Comparison of ENCODE assay signal across 1 cellular context in genomic region chr2:10482460-10482859, GRCh38.
TF ChIP-seq lines count a peak whose summit lies in the region.

No MANE protein-coding gene starts in this region.

TF ChIP-seq in HepG2, 621 proteins besides CTCF, POLR2A, EP300 and RAD21 (continued from another document and continues in another):
- TF ChIP-seq, protein P1, sequence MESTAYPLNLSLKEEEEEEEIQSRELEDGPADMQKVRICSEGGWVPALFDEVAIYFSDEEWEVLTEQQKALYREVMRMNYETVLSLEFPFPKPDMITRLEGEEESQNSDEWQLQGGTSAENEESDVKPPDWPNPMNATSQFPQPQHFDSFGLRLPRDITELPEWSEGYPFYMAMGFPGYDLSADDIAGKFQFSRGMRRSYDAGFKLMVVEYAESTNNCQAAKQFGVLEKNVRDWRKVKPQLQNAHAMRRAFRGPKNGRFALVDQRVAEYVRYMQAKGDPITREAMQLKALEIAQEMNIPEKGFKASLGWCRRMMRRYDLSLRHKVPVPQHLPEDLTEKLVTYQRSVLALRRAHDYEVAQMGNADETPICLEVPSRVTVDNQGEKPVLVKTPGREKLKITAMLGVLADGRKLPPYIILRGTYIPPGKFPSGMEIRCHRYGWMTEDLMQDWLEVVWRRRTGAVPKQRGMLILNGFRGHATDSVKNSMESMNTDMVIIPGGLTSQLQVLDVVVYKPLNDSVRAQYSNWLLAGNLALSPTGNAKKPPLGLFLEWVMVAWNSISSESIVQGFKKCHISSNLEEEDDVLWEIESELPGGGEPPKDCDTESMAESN (CRISPR knock-in tag; conservative IDR thresholded peaks at IDR 0.05): no peak
- TF ChIP-seq ZNF672 (CRISPR knock-in tag; IDR thresholded peaks at IDR 0.05) (no peak), NFYB (CRISPR knock-in tag; IDR thresholded peaks at IDR 0.05) (no peak), CBX5 (CRISPR knock-in tag; IDR thresholded peaks at IDR 0.05; ENCODE audit: borderline replicate concordance) (peak; percentile 29; the same call in 1 of the 2 replicates), HDAC2 (CRISPR knock-in tag; IDR thresholded peaks at IDR 0.05) (0 out of 2 replicates have a peak, but pooled peaks have one; percentile 17), TCF7 (IDR thresholded peaks at IDR 0.05; ENCODE audit: low read depth) (no peak), SNAPC5 (CRISPR knock-in tag; IDR thresholded peaks at IDR 0.05; ENCODE audit: borderline replicate concordance) (no peak), KDM5A (IDR thresholded peaks at IDR 0.05; ENCODE audit: borderline replicate concordance, low read length) (no peak), CHD2 (IDR thresholded peaks at IDR 0.05; ENCODE audit: low read depth, low read length) (no peak), GLI4 (CRISPR knock-in tag; IDR thresholded peaks at IDR 0.05; ENCODE audit: borderline replicate concordance) (no peak), ZNF564 (CRISPR knock-in tag; IDR thresholded peaks at IDR 0.05) (no peak), NR1H2 (CRISPR knock-in tag; IDR thresholded peaks at IDR 0.05; ENCODE audit: borderline replicate concordance, low read depth) (no peak), ZNF260 (CRISPR knock-in tag; IDR thresholded peaks at IDR 0.05; ENCODE audit: borderline replicate concordance, low read depth) (no peak), SAP130 (CRISPR knock-in tag; IDR thresholded peaks at IDR 0.05; ENCODE audit: low read depth) (peak; percentile 39; the same call in 1 of the 2 replicates), RBM39 (IDR thresholded peaks at IDR 0.05; ENCODE audit: low read depth, low read length, poor library complexity, severe bottlenecking) (no peak), RCOR2 (CRISPR knock-in tag; IDR thresholded peaks at IDR 0.05) (no peak), ZNF281 (CRISPR knock-in tag; IDR thresholded peaks at IDR 0.05; ENCODE audit: borderline replicate concordance) (no peak), MIXL1 (CRISPR knock-in tag; IDR thresholded peaks at IDR 0.05) (peak; percentile 40; the same call in 1 of the 2 replicates), SOX13 (IDR thresholded peaks at IDR 0.05) (no peak), SOX13 (CRISPR knock-in tag; conservative IDR thresholded peaks at IDR 0.05 in 1 of 2, IDR thresholded peaks at IDR 0.05 in 1 of 2) (peak in 1 of 2 experiments; percentile 30; a peak in 1 of 4 replicates), RBFOX2 (IDR thresholded peaks at IDR 0.05; ENCODE audit: low read depth, low read length) (no peak), ZNF432 (CRISPR knock-in tag; IDR thresholded peaks at IDR 0.05; ENCODE audit: borderline replicate concordance) (no peak), CCAR2 (optimal IDR thresholded peaks at IDR 0.05; ENCODE audit: low read depth, low read length) (no peak), CENPT (CRISPR knock-in tag; IDR thresholded peaks at IDR 0.05; ENCODE audit: low read depth) (no peak), POGZ (CRISPR knock-in tag; IDR thresholded peaks at IDR 0.05) (no peak), SALL1 (CRISPR knock-in tag; IDR thresholded peaks at IDR 0.05) (peak; percentile 58; the same call in 1 of the 2 replicates), KMT2A (CRISPR knock-in tag; IDR thresholded peaks at IDR 0.05) (no peak), ZNF75D (CRISPR knock-in tag; IDR thresholded peaks at IDR 0.05; ENCODE audit: borderline replicate concordance) (no peak), ZNF781 (CRISPR knock-in tag; IDR thresholded peaks at IDR 0.05; ENCODE audit: borderline replicate concordance, not compliant biosample characterization) (no peak), ZNF639 (CRISPR knock-in tag; conservative IDR thresholded peaks at IDR 0.05) (no peak), ZNF569 (CRISPR knock-in tag; IDR thresholded peaks at IDR 0.05; ENCODE audit: borderline replicate concordance) (no peak), HNF4A (CRISPR knock-in tag; IDR thresholded peaks at IDR 0.05) (no peak), HOXA5 (CRISPR knock-in tag; IDR thresholded peaks at IDR 0.05) (0 out of 2 replicates have a peak, but pooled peaks have one; percentile 51), ZNF563 (CRISPR knock-in tag; IDR thresholded peaks at IDR 0.05) (no peak), ZNF292 (CRISPR knock-in tag; IDR thresholded peaks at IDR 0.05; ENCODE audit: borderline replicate concordance, low read depth) (no peak), XRCC5 (optimal IDR thresholded peaks at IDR 0.05; ENCODE audit: low read length) (peak; percentile 31)
- TF ChIP-seq, protein P2, sequence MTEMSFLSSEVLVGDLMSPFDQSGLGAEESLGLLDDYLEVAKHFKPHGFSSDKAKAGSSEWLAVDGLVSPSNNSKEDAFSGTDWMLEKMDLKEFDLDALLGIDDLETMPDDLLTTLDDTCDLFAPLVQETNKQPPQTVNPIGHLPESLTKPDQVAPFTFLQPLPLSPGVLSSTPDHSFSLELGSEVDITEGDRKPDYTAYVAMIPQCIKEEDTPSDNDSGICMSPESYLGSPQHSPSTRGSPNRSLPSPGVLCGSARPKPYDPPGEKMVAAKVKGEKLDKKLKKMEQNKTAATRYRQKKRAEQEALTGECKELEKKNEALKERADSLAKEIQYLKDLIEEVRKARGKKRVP (CRISPR knock-in tag; IDR thresholded peaks at IDR 0.05): no peak
- TF ChIP-seq, protein P3, sequence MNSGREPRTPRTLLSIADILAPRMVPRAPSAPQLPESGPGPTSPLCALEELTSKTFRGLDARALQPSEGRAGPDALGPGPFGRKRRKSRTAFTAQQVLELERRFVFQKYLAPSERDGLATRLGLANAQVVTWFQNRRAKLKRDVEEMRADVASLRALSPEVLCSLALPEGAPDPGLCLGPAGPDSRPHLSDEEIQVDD (CRISPR knock-in tag; IDR thresholded peaks at IDR 0.05; ENCODE audit: borderline replicate concordance): no peak
- TF ChIP-seq, protein P4, sequence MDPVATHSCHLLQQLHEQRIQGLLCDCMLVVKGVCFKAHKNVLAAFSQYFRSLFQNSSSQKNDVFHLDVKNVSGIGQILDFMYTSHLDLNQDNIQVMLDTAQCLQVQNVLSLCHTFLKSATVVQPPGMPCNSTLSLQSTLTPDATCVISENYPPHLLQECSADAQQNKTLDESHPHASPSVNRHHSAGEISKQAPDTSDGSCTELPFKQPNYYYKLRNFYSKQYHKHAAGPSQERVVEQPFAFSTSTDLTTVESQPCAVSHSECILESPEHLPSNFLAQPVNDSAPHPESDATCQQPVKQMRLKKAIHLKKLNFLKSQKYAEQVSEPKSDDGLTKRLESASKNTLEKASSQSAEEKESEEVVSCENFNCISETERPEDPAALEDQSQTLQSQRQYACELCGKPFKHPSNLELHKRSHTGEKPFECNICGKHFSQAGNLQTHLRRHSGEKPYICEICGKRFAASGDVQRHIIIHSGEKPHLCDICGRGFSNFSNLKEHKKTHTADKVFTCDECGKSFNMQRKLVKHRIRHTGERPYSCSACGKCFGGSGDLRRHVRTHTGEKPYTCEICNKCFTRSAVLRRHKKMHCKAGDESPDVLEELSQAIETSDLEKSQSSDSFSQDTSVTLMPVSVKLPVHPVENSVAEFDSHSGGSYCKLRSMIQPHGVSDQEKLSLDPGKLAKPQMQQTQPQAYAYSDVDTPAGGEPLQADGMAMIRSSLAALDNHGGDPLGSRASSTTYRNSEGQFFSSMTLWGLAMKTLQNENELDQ (CRISPR knock-in tag; IDR thresholded peaks at IDR 0.05; ENCODE audit: borderline replicate concordance): no peak
- TF ChIP-seq, protein P5, sequence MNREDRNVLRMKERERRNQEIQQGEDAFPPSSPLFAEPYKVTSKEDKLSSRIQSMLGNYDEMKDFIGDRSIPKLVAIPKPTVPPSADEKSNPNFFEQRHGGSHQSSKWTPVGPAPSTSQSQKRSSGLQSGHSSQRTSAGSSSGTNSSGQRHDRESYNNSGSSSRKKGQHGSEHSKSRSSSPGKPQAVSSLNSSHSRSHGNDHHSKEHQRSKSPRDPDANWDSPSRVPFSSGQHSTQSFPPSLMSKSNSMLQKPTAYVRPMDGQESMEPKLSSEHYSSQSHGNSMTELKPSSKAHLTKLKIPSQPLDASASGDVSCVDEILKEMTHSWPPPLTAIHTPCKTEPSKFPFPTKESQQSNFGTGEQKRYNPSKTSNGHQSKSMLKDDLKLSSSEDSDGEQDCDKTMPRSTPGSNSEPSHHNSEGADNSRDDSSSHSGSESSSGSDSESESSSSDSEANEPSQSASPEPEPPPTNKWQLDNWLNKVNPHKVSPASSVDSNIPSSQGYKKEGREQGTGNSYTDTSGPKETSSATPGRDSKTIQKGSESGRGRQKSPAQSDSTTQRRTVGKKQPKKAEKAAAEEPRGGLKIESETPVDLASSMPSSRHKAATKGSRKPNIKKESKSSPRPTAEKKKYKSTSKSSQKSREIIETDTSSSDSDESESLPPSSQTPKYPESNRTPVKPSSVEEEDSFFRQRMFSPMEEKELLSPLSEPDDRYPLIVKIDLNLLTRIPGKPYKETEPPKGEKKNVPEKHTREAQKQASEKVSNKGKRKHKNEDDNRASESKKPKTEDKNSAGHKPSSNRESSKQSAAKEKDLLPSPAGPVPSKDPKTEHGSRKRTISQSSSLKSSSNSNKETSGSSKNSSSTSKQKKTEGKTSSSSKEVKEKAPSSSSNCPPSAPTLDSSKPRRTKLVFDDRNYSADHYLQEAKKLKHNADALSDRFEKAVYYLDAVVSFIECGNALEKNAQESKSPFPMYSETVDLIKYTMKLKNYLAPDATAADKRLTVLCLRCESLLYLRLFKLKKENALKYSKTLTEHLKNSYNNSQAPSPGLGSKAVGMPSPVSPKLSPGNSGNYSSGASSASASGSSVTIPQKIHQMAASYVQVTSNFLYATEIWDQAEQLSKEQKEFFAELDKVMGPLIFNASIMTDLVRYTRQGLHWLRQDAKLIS (CRISPR knock-in tag; IDR thresholded peaks at IDR 0.05): no peak
- TF ChIP-seq, protein P6, sequence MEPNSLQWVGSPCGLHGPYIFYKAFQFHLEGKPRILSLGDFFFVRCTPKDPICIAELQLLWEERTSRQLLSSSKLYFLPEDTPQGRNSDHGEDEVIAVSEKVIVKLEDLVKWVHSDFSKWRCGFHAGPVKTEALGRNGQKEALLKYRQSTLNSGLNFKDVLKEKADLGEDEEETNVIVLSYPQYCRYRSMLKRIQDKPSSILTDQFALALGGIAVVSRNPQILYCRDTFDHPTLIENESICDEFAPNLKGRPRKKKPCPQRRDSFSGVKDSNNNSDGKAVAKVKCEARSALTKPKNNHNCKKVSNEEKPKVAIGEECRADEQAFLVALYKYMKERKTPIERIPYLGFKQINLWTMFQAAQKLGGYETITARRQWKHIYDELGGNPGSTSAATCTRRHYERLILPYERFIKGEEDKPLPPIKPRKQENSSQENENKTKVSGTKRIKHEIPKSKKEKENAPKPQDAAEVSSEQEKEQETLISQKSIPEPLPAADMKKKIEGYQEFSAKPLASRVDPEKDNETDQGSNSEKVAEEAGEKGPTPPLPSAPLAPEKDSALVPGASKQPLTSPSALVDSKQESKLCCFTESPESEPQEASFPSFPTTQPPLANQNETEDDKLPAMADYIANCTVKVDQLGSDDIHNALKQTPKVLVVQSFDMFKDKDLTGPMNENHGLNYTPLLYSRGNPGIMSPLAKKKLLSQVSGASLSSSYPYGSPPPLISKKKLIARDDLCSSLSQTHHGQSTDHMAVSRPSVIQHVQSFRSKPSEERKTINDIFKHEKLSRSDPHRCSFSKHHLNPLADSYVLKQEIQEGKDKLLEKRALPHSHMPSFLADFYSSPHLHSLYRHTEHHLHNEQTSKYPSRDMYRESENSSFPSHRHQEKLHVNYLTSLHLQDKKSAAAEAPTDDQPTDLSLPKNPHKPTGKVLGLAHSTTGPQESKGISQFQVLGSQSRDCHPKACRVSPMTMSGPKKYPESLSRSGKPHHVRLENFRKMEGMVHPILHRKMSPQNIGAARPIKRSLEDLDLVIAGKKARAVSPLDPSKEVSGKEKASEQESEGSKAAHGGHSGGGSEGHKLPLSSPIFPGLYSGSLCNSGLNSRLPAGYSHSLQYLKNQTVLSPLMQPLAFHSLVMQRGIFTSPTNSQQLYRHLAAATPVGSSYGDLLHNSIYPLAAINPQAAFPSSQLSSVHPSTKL (CRISPR knock-in tag; IDR thresholded peaks at IDR 0.05): peak; percentile 32; the same call in 1 of the 2 replicates
- TF ChIP-seq, protein P7, sequence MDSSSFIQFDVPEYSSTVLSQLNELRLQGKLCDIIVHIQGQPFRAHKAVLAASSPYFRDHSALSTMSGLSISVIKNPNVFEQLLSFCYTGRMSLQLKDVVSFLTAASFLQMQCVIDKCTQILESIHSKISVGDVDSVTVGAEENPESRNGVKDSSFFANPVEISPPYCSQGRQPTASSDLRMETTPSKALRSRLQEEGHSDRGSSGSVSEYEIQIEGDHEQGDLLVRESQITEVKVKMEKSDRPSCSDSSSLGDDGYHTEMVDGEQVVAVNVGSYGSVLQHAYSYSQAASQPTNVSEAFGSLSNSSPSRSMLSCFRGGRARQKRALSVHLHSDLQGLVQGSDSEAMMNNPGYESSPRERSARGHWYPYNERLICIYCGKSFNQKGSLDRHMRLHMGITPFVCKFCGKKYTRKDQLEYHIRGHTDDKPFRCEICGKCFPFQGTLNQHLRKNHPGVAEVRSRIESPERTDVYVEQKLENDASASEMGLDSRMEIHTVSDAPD (CRISPR knock-in tag; IDR thresholded peaks at IDR 0.05): no peak
